ENCODE assay signal across 16 cellular contexts in the genomic region with DNA sequence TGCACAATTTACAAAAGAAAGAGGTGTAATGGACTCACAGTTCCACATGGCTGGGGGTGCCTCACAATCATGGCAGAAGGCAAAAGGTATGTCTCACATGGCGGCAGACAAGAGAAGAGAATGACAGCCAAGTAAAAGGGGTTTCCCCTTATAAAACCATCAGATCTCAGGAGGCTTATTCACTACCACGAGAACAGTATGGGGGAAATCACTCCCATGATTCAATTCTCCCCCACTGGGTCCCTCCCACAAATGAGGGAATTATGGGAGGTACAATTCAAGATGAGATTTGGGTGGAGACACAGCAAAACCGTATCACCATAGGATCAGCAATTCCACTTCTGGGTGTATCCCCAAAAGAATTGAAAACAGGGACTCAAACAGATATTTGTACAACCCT.
DNase-seq lines count a peak whose midpoint lies in the region; ATAC-seq and TF ChIP-seq lines count a peak whose summit lies in the region.
"Had no signal": no experiment of that assay in that cellular context is flagged by ENCODE, and none has a peak within 500 bp of the region (broad histone marks: within the 10 kb centered on the region; RNA-seq: fewer than 3 reads in every experiment).

No MANE protein-coding gene starts in this region.

- H3K4me3 Mint-ChIP-seq in activated naive CD4-positive, alpha-beta T cell treated with anti-CD3 and anti-CD28 coated beads for 36 hours, result no peak overlapping the region
- H3K4me3 Mint-ChIP-seq in stimulated activated naive CD8-positive, alpha-beta T cell treated with anti-CD3 and anti-CD28 coated beads, Interleukin-15, amount 100 ng/mL, for 72 hours, result no peak overlapping the region
- H3K4me3 Mint-ChIP-seq in activated T-helper 17 cell treated with anti-CD3 and anti-CD28 coated beads, Interleukin-2, amount 50 U/mL, for 72 hours, result no peak overlapping the region
- H3K4me3 Mint-ChIP-seq in neural crest cell, result no peak overlapping the region
- H3K4me3 Mint-ChIP-seq in T-helper 17 cell, result no peak overlapping the region
- H3K4me3 Mint-ChIP-seq: CD4-positive, alpha-beta memory T cell had no signal

- H3K9me3 Mint-ChIP-seq in activated naive CD4-positive, alpha-beta T cell treated with anti-CD3 and anti-CD28 coated beads for 36 hours, result peaks cover 6% of the 10 kb centered on the region
- H3K9me3 Mint-ChIP-seq in stimulated activated naive CD8-positive, alpha-beta T cell treated with anti-CD3 and anti-CD28 coated beads, Interleukin-15, amount 100 ng/mL, for 72 hours, result peaks cover 0 to 5% of the 10 kb centered on the region in 2 donors
- no peaks in the 10 kb centered on the region for H3K9me3 Mint-ChIP-seq in activated T-helper 17 cell treated with anti-CD3 and anti-CD28 coated beads, Interleukin-2, amount 50 U/mL, for 72 hours
- no peaks in the 10 kb centered on the region for H3K9me3 Mint-ChIP-seq in neural crest cell

- no peaks in the 10 kb centered on the region for H3K9me3 ChIP-seq in T-helper 17 cell (ENCODE audit: control insufficient read depth, low read length, poor library complexity, severe bottlenecking)

- no peak for TF ChIP-seq CTCF in neural crest cell (conservative IDR thresholded peaks at IDR 0.05)

- H3K4me1 Mint-ChIP-seq in activated naive CD4-positive, alpha-beta T cell treated with anti-CD3 and anti-CD28 coated beads for 36 hours (ENCODE audit: low read depth), result peaks cover 7% of the 10 kb centered on the region
- peaks cover 15% of the 10 kb centered on the region for H3K4me1 Mint-ChIP-seq in stimulated activated naive CD8-positive, alpha-beta T cell treated with anti-CD3 and anti-CD28 coated beads, Interleukin-15, amount 100 ng/mL, for 72 hours
- H3K4me1 Mint-ChIP-seq in activated T-helper 17 cell treated with anti-CD3 and anti-CD28 coated beads, Interleukin-2, amount 50 U/mL, for 72 hours, result peaks cover 16% of the 10 kb centered on the region
- peaks cover 60% of the 10 kb centered on the region for H3K4me1 Mint-ChIP-seq in neural crest cell
- H3K4me1 Mint-ChIP-seq in T-helper 17 cell, result peaks cover 2% of the 10 kb centered on the region
- H3K4me1 Mint-ChIP-seq: CD4-positive, alpha-beta memory T cell had no signal

- DNase-seq in activated naive CD4-positive, alpha-beta T cell treated with anti-CD3 and anti-CD28 coated beads for 36 hours, result peak; percentile 5
- no peak for DNase-seq in activated naive CD4-positive, alpha-beta T cell (lab: John Stamatoyannopoulos, UW)
- peak; percentile 3 for DNase-seq in stimulated activated naive CD8-positive, alpha-beta T cell treated with anti-CD3 and anti-CD28 coated beads, Interleukin-15, Interleukin-2, amounts not matched to agents 100 U/mL and 50 U/mL, for 24 hours
- no peak for DNase-seq in stimulated activated naive CD8-positive, alpha-beta T cell treated with anti-CD3 and anti-CD28 coated beads, Interleukin-15, amount 100 ng/mL, for 72 hours
- no peak for DNase-seq in neural crest cell (ENCODE audit: low read depth, low spot score)
- DNase-seq in T-helper 17 cell, result no peak
- DNase-seq in activated CD4-positive, CD25-positive, alpha-beta regulatory T cell treated with anti-CD3 and anti-CD28 coated beads, Interleukin-2, amount 50 U/mL, for 72 hours, result no peak
- DNase-seq: C1 segment of cervical spinal cord; CD4-positive, alpha-beta memory T cell; COR-L47; DMS153; DND-41; GM23248; H7; HCEC 1CT had no signal

- intact Hi-C loops in activated naive CD4-positive, alpha-beta T cell treated with anti-CD3 and anti-CD28 coated beads for 36 hours (cut with micrococcal nuclease), result no loop called here

- H3K36me3 Mint-ChIP-seq in activated naive CD4-positive, alpha-beta T cell treated with anti-CD3 and anti-CD28 coated beads for 36 hours (ENCODE audit: low read depth), result peaks cover 15% of the 10 kb centered on the region
- no peaks in the 10 kb centered on the region for H3K36me3 Mint-ChIP-seq in activated T-helper 17 cell treated with anti-CD3 and anti-CD28 coated beads, Interleukin-2, amount 50 U/mL, for 72 hours (ENCODE audit: low read depth)
- H3K36me3 Mint-ChIP-seq in neural crest cell (ENCODE audit: low read depth) (no peaks in the 10 kb centered on the region), T-helper 17 cell (ENCODE audit: low read depth) (no peaks in the 10 kb centered on the region)

- CTCF ChIA-PET in activated naive CD4-positive, alpha-beta T cell treated with anti-CD3 and anti-CD28 coated beads for 36 hours (lab: Charles Lee), result no interaction called here

- no peaks in the 10 kb centered on the region for H3K27me3 Mint-ChIP-seq in activated naive CD4-positive, alpha-beta T cell treated with anti-CD3 and anti-CD28 coated beads for 36 hours (ENCODE audit: low read depth)
- H3K27me3 Mint-ChIP-seq in stimulated activated naive CD8-positive, alpha-beta T cell treated with anti-CD3 and anti-CD28 coated beads, Interleukin-15, amount 100 ng/mL, for 72 hours, result no peaks in the 10 kb centered on the region
- H3K27me3 Mint-ChIP-seq in activated T-helper 17 cell treated with anti-CD3 and anti-CD28 coated beads, Interleukin-2, amount 50 U/mL, for 72 hours, result no peaks in the 10 kb centered on the region
- H3K27me3 Mint-ChIP-seq in neural crest cell (ENCODE audit: low read depth) (no peaks in the 10 kb centered on the region), T-helper 17 cell (no peaks in the 10 kb centered on the region)
- H3K27me3 Mint-ChIP-seq: CD4-positive, alpha-beta memory T cell had no signal

- no peak for ATAC-seq in stimulated activated naive CD8-positive, alpha-beta T cell treated with anti-CD3 and anti-CD28 coated beads, Interleukin-15, Interleukin-2, amounts not matched to agents 100 U/mL and 50 U/mL, for 24 hours
- no peak for ATAC-seq in stimulated activated naive CD8-positive, alpha-beta T cell treated with anti-CD3 and anti-CD28 coated beads, Interleukin-15, amount 100 ng/mL, for 72 hours
- ATAC-seq in activated T-helper 17 cell treated with anti-CD3 and anti-CD28 coated beads, Interleukin-2, amount 50 U/mL, for 72 hours (replicated peaks), result peak; percentile 55
- no peak for ATAC-seq in T-helper 17 cell

- H3K27ac Mint-ChIP-seq in activated naive CD4-positive, alpha-beta T cell treated with anti-CD3 and anti-CD28 coated beads for 36 hours, result no peak overlapping the region
- H3K27ac Mint-ChIP-seq in stimulated activated naive CD8-positive, alpha-beta T cell treated with anti-CD3 and anti-CD28 coated beads, Interleukin-15, amount 100 ng/mL, for 72 hours, result no peak overlapping the region
- H3K27ac Mint-ChIP-seq in activated T-helper 17 cell treated with anti-CD3 and anti-CD28 coated beads, Interleukin-2, amount 50 U/mL, for 72 hours, result peak overlapping the region; percentile 10
- peak overlapping the region; percentile 24 for H3K27ac Mint-ChIP-seq in neural crest cell (ENCODE audit: unreplicated experiment)
- H3K27ac Mint-ChIP-seq in T-helper 17 cell, result no peak overlapping the region
- H3K27ac Mint-ChIP-seq: CD4-positive, alpha-beta memory T cell had no signal

Comparison
In these comparisons a context has a peak if more than half of its experiments do, and no peak if none do; other contexts are left out.
1. DNase-seq: peak in activated naive CD4-positive, alpha-beta T cell treated with anti-CD3 and anti-CD28 coated beads for 36 hours (single experiment) and stimulated activated naive CD8-positive, alpha-beta T cell treated with anti-CD3 and anti-CD28 coated beads, Interleukin-15, Interleukin-2, amounts not matched to agents 100 U/mL and 50 U/mL, for 24 hours (single experiment); none in activated naive CD4-positive, alpha-beta T cell (0 of 4), stimulated activated naive CD8-positive, alpha-beta T cell treated with anti-CD3 and anti-CD28 coated beads, Interleukin-15, amount 100 ng/mL, for 72 hours (0 of 2), neural crest cell (single experiment), T-helper 17 cell (0 of 3) and activated CD4-positive, CD25-positive, alpha-beta regulatory T cell treated with anti-CD3 and anti-CD28 coated beads, Interleukin-2, amount 50 U/mL, for 72 hours (single experiment).
2. H3K27ac Mint-ChIP-seq: peak in activated T-helper 17 cell treated with anti-CD3 and anti-CD28 coated beads, Interleukin-2, amount 50 U/mL, for 72 hours (single experiment) and neural crest cell (single experiment); none in activated naive CD4-positive, alpha-beta T cell treated with anti-CD3 and anti-CD28 coated beads for 36 hours (single experiment), stimulated activated naive CD8-positive, alpha-beta T cell treated with anti-CD3 and anti-CD28 coated beads, Interleukin-15, amount 100 ng/mL, for 72 hours (0 of 2) and T-helper 17 cell (single experiment).